36 cellular contexts compared by ENCODE assay signal in the genomic region with DNA sequence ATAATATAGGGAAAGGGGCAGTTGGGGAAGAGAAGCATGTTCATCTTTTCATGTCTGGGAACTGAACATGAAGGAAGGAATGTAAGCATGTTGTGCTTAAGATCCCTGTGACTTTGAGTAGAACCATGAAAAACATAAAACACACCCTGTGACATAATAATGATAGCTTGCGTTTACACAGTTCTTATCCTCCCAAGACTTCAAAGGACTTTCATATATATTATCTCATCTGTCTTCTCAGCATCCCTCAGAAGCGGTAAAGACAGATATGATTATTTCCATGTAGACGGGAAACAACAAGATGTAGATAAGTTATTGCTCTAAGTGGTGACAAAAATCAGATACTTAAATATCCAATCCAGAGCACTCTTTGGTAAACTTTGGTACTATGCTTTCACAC.
"Had no signal": no experiment of that assay in that cellular context is flagged by ENCODE, and none has a peak within 500 bp of the region (broad histone marks: within the 10 kb centered on the region; RNA-seq: fewer than 3 reads in every experiment).

No MANE protein-coding gene starts in this region.

- H3K27me3 ChIP-seq: adrenal gland, ascending aorta, breast epithelium, colonic mucosa, gastroesophageal sphincter had no signal

- H3K36me3 Mint-ChIP-seq: activated naive CD4-positive, alpha-beta T cell treated with anti-CD3 and anti-CD28 coated beads, Interleukin-2, amount 50 U/mL, for 24 hours; activated naive CD8-positive, alpha-beta T cell treated with anti-CD3 and anti-CD28 coated beads for 36 hours; brain had no signal

- H3K4me1 ChIP-seq: breast epithelium, colonic mucosa had no signal

- H3K36me3 ChIP-seq: adrenal gland, ascending aorta, breast epithelium, cardiac muscle cell, colonic mucosa, esophagus squamous epithelium, gastroesophageal sphincter, heart right ventricle had no signal

- ATAC-seq: activated CD4-positive, alpha-beta T cell treated with anti-CD3 and anti-CD28 coated beads for 36 hours; activated CD8-positive, alpha-beta T cell treated with anti-CD3 and anti-CD28 coated beads for 36 hours; activated naive CD8-positive, alpha-beta T cell treated with anti-CD3 and anti-CD28 coated beads, Interleukin-2, amount 50 U/mL, for 24 hours; gastroesophageal sphincter; heart right ventricle; T-helper 17 cell had no signal

- DNase-seq: activated CD4-positive, alpha-beta T cell treated with anti-CD3 and anti-CD28 coated beads for 36 hours; activated CD4-positive, alpha-beta T cell treated with anti-CD3 and anti-CD28 coated beads, Interleukin-2, amount 10 ng/mL, durations not matched to agents 7 days and 5 days; activated CD4-positive, alpha-beta T cell treated with anti-CD3 and anti-CD28 coated beads, Interleukin-2, amount 50 U/mL, for 48 hours; activated CD4-positive, CD25-positive, alpha-beta regulatory T cell; activated CD4-positive, CD25-positive, alpha-beta regulatory T cell treated with anti-CD3 and anti-CD28 coated beads, Interleukin-2, amount 50 U/mL, for 72 hours; activated CD8-positive, alpha-beta memory T cell treated with anti-CD3 and anti-CD28 coated beads for 24 hours; activated CD8-positive, alpha-beta T cell treated with anti-CD3 and anti-CD28 coated beads for 36 hours; activated effector memory CD4-positive, alpha-beta T cell treated with anti-CD3 and anti-CD28 coated beads, Interleukin-2, amount 50 U/mL, for 16 hours; activated naive CD4-positive, alpha-beta T cell treated with anti-CD3 and anti-CD28 coated beads for 36 hours; activated naive CD8-positive, alpha-beta T cell treated with anti-CD3 and anti-CD28 coated beads for 36 hours; activated naive CD8-positive, alpha-beta T cell treated with anti-CD3 and anti-CD28 coated beads, Interleukin-2, amount 50 U/mL, for 24 hours; activated T-cell treated with anti-CD3 and anti-CD28 coated beads, Interleukin-2, amount 50 U/mL, for 48 hours; adrenal gland; amygdala; central memory CD4-positive, alpha-beta T cell; cerebellar nuclear complex; colonic mucosa; effector CD8-positive, alpha-beta T cell; esophagus squamous epithelium; foreskin melanocyte; heart right ventricle; T-helper 1 cell; T-helper 17 cell; T1000 had no signal

- H3K27ac ChIP-seq: adrenal gland, ascending aorta, breast epithelium, cardiac muscle cell, colonic mucosa, epithelial cell of prostate, esophagus squamous epithelium, gastroesophageal sphincter, heart right ventricle had no signal

- H3K9me3 ChIP-seq: adrenal gland, ascending aorta, breast epithelium, colonic mucosa, esophagus squamous epithelium, gastroesophageal sphincter, heart right ventricle had no signal

- H3K27ac Mint-ChIP-seq: activated CD4-positive, alpha-beta T cell treated with anti-CD3 and anti-CD28 coated beads for 36 hours; activated CD4-positive, alpha-beta T cell treated with anti-CD3 and anti-CD28 coated beads, Interleukin-2, amount 10 ng/mL, durations not matched to agents 7 days and 5 days; activated CD8-positive, alpha-beta T cell treated with anti-CD3 and anti-CD28 coated beads for 36 hours; activated naive CD4-positive, alpha-beta T cell treated with anti-CD3 and anti-CD28 coated beads for 36 hours; activated naive CD4-positive, alpha-beta T cell treated with anti-CD3 and anti-CD28 coated beads, Interleukin-2, amount 50 U/mL, for 24 hours; activated naive CD8-positive, alpha-beta T cell treated with anti-CD3 and anti-CD28 coated beads for 36 hours; activated naive CD8-positive, alpha-beta T cell treated with anti-CD3 and anti-CD28 coated beads, Interleukin-2, amount 50 U/mL, for 24 hours; activated T-helper 1 cell treated with anti-CD3 and anti-CD28 coated beads, Interleukin-12 subunit alpha, Interleukin-12 subunit beta, Interleukin-2, Interleukin-4 antibody, amounts not matched to agents 30 ng/mL and 10 ng/mL and 1 ng/mL, durations not matched to agents 14 hours and 24 hours and 36 hours; activated T-helper 2 cell treated with anti-CD3 and anti-CD28 coated beads, Interferon-gamma antibody, Interleukin-2, Interleukin-4, amounts not matched to agents 10 μg/mL and 5 μg/mL and 100 μg/mL, durations not matched to agents 14 hours and 24 hours and 36 hours; brain; T-helper 17 cell; T-helper 2 cell treated with Interferon-gamma antibody and Interleukin-4, amounts not matched to agents 5 μg/mL and 100 μg/mL, for 36 hours had no signal

- H3K9me3 Mint-ChIP-seq: activated CD4-positive, alpha-beta T cell treated with anti-CD3 and anti-CD28 coated beads, Interleukin-2, amount 10 ng/mL, durations not matched to agents 7 days and 5 days; activated CD8-positive, alpha-beta T cell treated with anti-CD3 and anti-CD28 coated beads for 36 hours; activated naive CD4-positive, alpha-beta T cell treated with anti-CD3 and anti-CD28 coated beads for 36 hours; activated naive CD4-positive, alpha-beta T cell treated with anti-CD3 and anti-CD28 coated beads, Interleukin-2, amount 50 U/mL, for 24 hours; activated naive CD8-positive, alpha-beta T cell treated with anti-CD3 and anti-CD28 coated beads for 36 hours; activated naive CD8-positive, alpha-beta T cell treated with anti-CD3 and anti-CD28 coated beads, Interleukin-2, amount 50 U/mL, for 24 hours; activated T-helper 1 cell treated with anti-CD3 and anti-CD28 coated beads, Interleukin-12 subunit alpha, Interleukin-12 subunit beta, Interleukin-2, Interleukin-4 antibody, amounts not matched to agents 30 ng/mL and 10 ng/mL and 1 ng/mL, durations not matched to agents 14 hours and 24 hours and 36 hours; activated T-helper 2 cell treated with anti-CD3 and anti-CD28 coated beads, Interferon-gamma antibody, Interleukin-2, Interleukin-4, amounts not matched to agents 10 μg/mL and 5 μg/mL and 100 μg/mL, durations not matched to agents 14 hours and 24 hours and 36 hours; brain; T-helper 2 cell treated with Interferon-gamma antibody and Interleukin-4, amounts not matched to agents 5 μg/mL and 100 μg/mL, for 36 hours had no signal

- H3K4me3 Mint-ChIP-seq: activated CD4-positive, alpha-beta T cell treated with anti-CD3 and anti-CD28 coated beads for 36 hours; activated CD4-positive, alpha-beta T cell treated with anti-CD3 and anti-CD28 coated beads, Interleukin-2, amount 10 ng/mL, durations not matched to agents 7 days and 5 days; activated CD8-positive, alpha-beta T cell treated with anti-CD3 and anti-CD28 coated beads for 36 hours; activated naive CD4-positive, alpha-beta T cell treated with anti-CD3 and anti-CD28 coated beads for 36 hours; activated naive CD4-positive, alpha-beta T cell treated with anti-CD3 and anti-CD28 coated beads, Interleukin-2, amount 50 U/mL, for 24 hours; activated naive CD8-positive, alpha-beta T cell treated with anti-CD3 and anti-CD28 coated beads for 36 hours; activated naive CD8-positive, alpha-beta T cell treated with anti-CD3 and anti-CD28 coated beads, Interleukin-2, amount 50 U/mL, for 24 hours; activated T-helper 1 cell treated with anti-CD3 and anti-CD28 coated beads, Interleukin-12 subunit alpha, Interleukin-12 subunit beta, Interleukin-2, Interleukin-4 antibody, amounts not matched to agents 30 ng/mL and 10 ng/mL and 1 ng/mL, durations not matched to agents 14 hours and 24 hours and 36 hours; T-helper 17 cell; T-helper 2 cell treated with Interferon-gamma antibody and Interleukin-4, amounts not matched to agents 5 μg/mL and 100 μg/mL, for 36 hours had no signal

- FAIRE-seq: endometrium, endothelial cell of umbilical vein had no signal

- H3K4me3 ChIP-seq: adrenal gland, ascending aorta, breast epithelium, cardiac muscle cell, colonic mucosa, esophagus squamous epithelium, gastroesophageal sphincter, heart right ventricle had no signal
